19 cellular contexts compared by ENCODE assay signal in genomic region chr11:119886667-119887230, GRCh38.
DNase-seq lines count a peak whose midpoint lies in the region; ATAC-seq lines count a peak whose summit lies in the region.
"Had no signal": no experiment of that assay in that cellular context is flagged by ENCODE, and none has a peak within 500 bp of the region (broad histone marks: within the 10 kb centered on the region; RNA-seq: fewer than 3 reads in every experiment).

No MANE protein-coding gene starts in this region.

- H3K9ac ChIP-seq in mucosa of rectum (ENCODE audit: low read depth in 1 of 2, low read length in 2 of 2): no peak overlapping the region
- H3K9ac ChIP-seq: BLaER1, GM23248 had no signal

- no peaks in the 10 kb centered on the region for H3K9me3 ChIP-seq in mucosa of rectum (ENCODE audit: control insufficient read depth in 2 of 2, low read length in 2 of 2)
- H3K9me3 ChIP-seq: BLaER1 had no signal

- H3K27me3 ChIP-seq in mucosa of rectum (ENCODE audit: control insufficient read depth in 2 of 2, insufficient read depth in 2 of 2, low read length in 2 of 2): peaks cover 0 to 2% of the 10 kb centered on the region in 2 donors

- H3K4me3 ChIP-seq in mucosa of rectum (ENCODE audit: low read length in 2 of 2): no peak overlapping the region
- H3K4me3 ChIP-seq: BLaER1, GM12878, GM23248 had no signal

- peak overlapping the region; percentile 32 to 61 for H3K27ac ChIP-seq in mucosa of rectum (ENCODE audit: low read depth in 2 of 2, low read length in 2 of 2)
- H3K27ac ChIP-seq: 22Rv1, BLaER1, C4-2B, GM23248 had no signal

- ATAC-seq in left lobe of liver: no peak
- ATAC-seq: GM12878, HCT116 had no signal

- H3K4me1 ChIP-seq in mucosa of rectum (ENCODE audit: control insufficient read depth in 2 of 2, insufficient read depth in 2 of 2, low read length in 2 of 2): peaks cover 3 to 24% of the 10 kb centered on the region in 2 donors

- peak; percentile 19 for DNase-seq in activated effector memory CD4-positive, alpha-beta T cell treated with anti-CD3 and anti-CD28 coated beads, Interleukin-2, amount 50 U/mL, for 16 hours
- DNase-seq in activated effector memory CD4-positive, alpha-beta T cell treated with Interleukin-2 at 50 U/mL for 16 hours: no peak
- DNase-seq in retina: peak; percentile 96
- DNase-seq in activated CD4-positive, alpha-beta T cell treated with anti-CD3 and anti-CD28 coated beads for 1 hour: no peak
- DNase-seq in left lobe of liver (ENCODE audit: low spot score): no peak
- DNase-seq: CD4-positive, CD25-positive, alpha-beta regulatory T cell; CD8-positive, alpha-beta memory T cell; DMS 273 treated with DMSO at 0.1 percent for 48 hours; DMS79; EL; GDM1; GM23248; H9 had no signal

- H3K36me3 ChIP-seq in mucosa of rectum (ENCODE audit: control insufficient read depth in 2 of 2, insufficient read depth in 2 of 2, low read length in 2 of 2): no peaks in the 10 kb centered on the region
- H3K36me3 ChIP-seq: BLaER1 had no signal

Comparison
In these comparisons a context has a peak if more than half of its experiments do, and no peak if none do; other contexts are left out.
1. DNase-seq: peak in activated effector memory CD4-positive, alpha-beta T cell treated with anti-CD3 and anti-CD28 coated beads, Interleukin-2, amount 50 U/mL, for 16 hours (single experiment) and retina (single experiment); none in activated effector memory CD4-positive, alpha-beta T cell treated with Interleukin-2 at 50 U/mL for 16 hours (single experiment), activated CD4-positive, alpha-beta T cell treated with anti-CD3 and anti-CD28 coated beads for 1 hour (single experiment) and left lobe of liver (single experiment).